10 cellular contexts compared by ENCODE assay signal in genomic region chr13:29496241-29496712, GRCh38.
DNase-seq lines count a peak whose midpoint lies in the region; ATAC-seq and TF ChIP-seq lines count a peak whose summit lies in the region.
"Had no signal": no experiment of that assay in that cellular context is flagged by ENCODE, and none has a peak within 500 bp of the region (broad histone marks: within the 10 kb centered on the region; RNA-seq: fewer than 3 reads in every experiment).

No MANE protein-coding gene starts in this region.

- no peak overlapping the region for H3K27ac ChIP-seq in parathyroid adenoma
- no peak overlapping the region for H3K27ac ChIP-seq in esophagus squamous epithelium

- H3K4me1 ChIP-seq in parathyroid adenoma = no peaks in the 10 kb centered on the region
- H3K4me1 ChIP-seq in esophagus squamous epithelium = peaks cover 9 to 29% (median 13%) of the 10 kb centered on the region in 3 donors

- no peaks in the 10 kb centered on the region for H3K9me3 Mint-ChIP-seq in activated CD4-positive, alpha-beta T cell treated with anti-CD3 and anti-CD28 coated beads, Interleukin-2, amount 10 ng/mL, durations not matched to agents 24 days and 14 days
- H3K9me3 Mint-ChIP-seq: central memory CD8-positive, alpha-beta T cell had no signal

- WGBS in esophagus squamous epithelium, 2 donors = 29 to 34% methylated on average over 6 to 7 of the region's 9 CpGs

- ATAC-seq in GM19395 (IDR thresholded peaks at IDR 0.05; ENCODE audit: unreplicated experiment) = peak; percentile 75
- ATAC-seq in HG03565 (IDR thresholded peaks at IDR 0.05; ENCODE audit: unreplicated experiment) = peak; percentile 65
- no peak for ATAC-seq in HG03097 (IDR thresholded peaks at IDR 0.05; ENCODE audit: low FRiP score, unreplicated experiment)
- ATAC-seq: K562 had no signal

- H3K36me3 ChIP-seq in parathyroid adenoma (ENCODE audit: control insufficient read depth, insufficient read depth, low read length) = no peaks in the 10 kb centered on the region
- H3K36me3 ChIP-seq in esophagus squamous epithelium = no peaks in the 10 kb centered on the region

- intact Hi-C loops in esophagus squamous epithelium (cut with DNase I) = no loop called here
- intact Hi-C loops in activated CD4-positive, alpha-beta T cell treated with anti-CD3 and anti-CD28 coated beads, Interleukin-2, amount 10 ng/mL, durations not matched to agents 24 days and 14 days (cut with micrococcal nuclease) = no loop called here

- H3K4me1 Mint-ChIP-seq in activated CD4-positive, alpha-beta T cell treated with anti-CD3 and anti-CD28 coated beads, Interleukin-2, amount 10 ng/mL, durations not matched to agents 24 days and 14 days = peaks cover 7% of the 10 kb centered on the region

- peaks cover 14% of the 10 kb centered on the region for H3K27me3 Mint-ChIP-seq in activated CD4-positive, alpha-beta T cell treated with anti-CD3 and anti-CD28 coated beads, Interleukin-2, amount 10 ng/mL, durations not matched to agents 24 days and 14 days

- no peak overlapping the region for H3K9ac ChIP-seq in parathyroid adenoma

- TF ChIP-seq POLR2A in esophagus squamous epithelium (IDR thresholded peaks at IDR 0.05) = no peak

- in situ Hi-C loops in T47D (cut with HindIII; ENCODE audit: low pct_unique_long_range_greater_than_20kb, low sequenced_read_pairs) = no loop called here

- DNase-seq in T47D (ENCODE audit: low read depth in 1 of 2, low spot score in 1 of 2) (peak; percentile 69 to 82), esophagus squamous epithelium (lab: John Stamatoyannopoulos, UW) (no peak), NCI-H2081 (lab: John Stamatoyannopoulos, UW) (no peak)
- no peak for DNase-seq in activated CD4-positive, alpha-beta T cell treated with anti-CD3 and anti-CD28 coated beads, Interleukin-2, amount 10 ng/mL, durations not matched to agents 24 days and 14 days

- TF ChIP-seq CTCF in parathyroid adenoma (IDR thresholded peaks at IDR 0.05) = no peak
- TF ChIP-seq CTCF in esophagus squamous epithelium (IDR thresholded peaks at IDR 0.05) = no peak

- H3K36me3 Mint-ChIP-seq in activated CD4-positive, alpha-beta T cell treated with anti-CD3 and anti-CD28 coated beads, Interleukin-2, amount 10 ng/mL, durations not matched to agents 24 days and 14 days (ENCODE audit: low read depth) = no peaks in the 10 kb centered on the region

- peak overlapping the region; percentile 28 for H2AFZ ChIP-seq in parathyroid adenoma

- no peaks in the 10 kb centered on the region for H3K9me3 ChIP-seq in parathyroid adenoma (ENCODE audit: control insufficient read depth, low read length)
- H3K9me3 ChIP-seq in esophagus squamous epithelium = no peaks in the 10 kb centered on the region

- no peaks in the 10 kb centered on the region for H3K79me2 ChIP-seq in parathyroid adenoma

- no peak overlapping the region for H3K4me3 Mint-ChIP-seq in activated CD4-positive, alpha-beta T cell treated with anti-CD3 and anti-CD28 coated beads, Interleukin-2, amount 10 ng/mL, durations not matched to agents 24 days and 14 days
- H3K4me3 Mint-ChIP-seq: central memory CD8-positive, alpha-beta T cell had no signal

- H3K4me3 ChIP-seq in parathyroid adenoma (ENCODE audit: low read depth, low read length) (no peak overlapping the region), esophagus squamous epithelium (no peak overlapping the region)
- H3K4me3 ChIP-seq: K562 had no signal

- H3K4me2 ChIP-seq in parathyroid adenoma (ENCODE audit: low read length) = no peak overlapping the region

- H3K27me3 ChIP-seq in parathyroid adenoma (ENCODE audit: control insufficient read depth, insufficient read depth, low read length) = no peaks in the 10 kb centered on the region
- H3K27me3 ChIP-seq in esophagus squamous epithelium = peaks cover 0 to 36% (median 0%) of the 10 kb centered on the region in 4 donors

- H3K27ac Mint-ChIP-seq in activated CD4-positive, alpha-beta T cell treated with anti-CD3 and anti-CD28 coated beads, Interleukin-2, amount 10 ng/mL, durations not matched to agents 24 days and 14 days = no peak overlapping the region

Comparison
In these comparisons a context has a peak if more than half of its experiments do, and no peak if none do; other contexts are left out.
1. DNase-seq: peak in T47D (2 of 2); none in esophagus squamous epithelium (single experiment), NCI-H2081 (0 of 2) and activated CD4-positive, alpha-beta T cell treated with anti-CD3 and anti-CD28 coated beads, Interleukin-2, amount 10 ng/mL, durations not matched to agents 24 days and 14 days (single experiment).